In genomic region chr20:47282864-47283263, GRCh38 we compare ENCODE assay signal across 19 cellular contexts.
DNase-seq lines count a peak whose midpoint lies in the region; ATAC-seq and TF ChIP-seq lines count a peak whose summit lies in the region.
"Had no signal": no experiment of that assay in that cellular context is flagged by ENCODE, and none has a peak within 500 bp of the region (broad histone marks: within the 10 kb centered on the region; RNA-seq: fewer than 3 reads in every experiment).

No MANE protein-coding gene starts in this region.

- H3K56ac ChIP-seq in H9 (ENCODE audit: insufficient read length, low read depth, low read length): no peak overlapping the region

- H2BK12ac ChIP-seq in H9 (ENCODE audit: insufficient read length, low read depth, low read length): no peak overlapping the region

- no peak overlapping the region for H2AFZ ChIP-seq in H9 (ENCODE audit: low read length)
- H2AFZ ChIP-seq: GM23248 had no signal

- no peak overlapping the region for H2AK5ac ChIP-seq in H9 (ENCODE audit: insufficient read length, low read length)

- no peaks in the 10 kb centered on the region; the same call in 1 of the 2 replicates for H3K4me1 ChIP-seq in H9 (ENCODE audit: insufficient read depth, low read length)

- no peak for DNase-seq in activated naive CD4-positive, alpha-beta T cell (lab: John Stamatoyannopoulos, UW)
- DNase-seq in WTC11 (ENCODE audit: low spot score): no peak
- DNase-seq in sciatic nerve (ENCODE audit: low spot score): peak; percentile 9
- no peak for DNase-seq in GM03348 (ENCODE audit: low spot score)
- DNase-seq in H9: no peak
- DNase-seq in NCI-H1092 (lab: John Stamatoyannopoulos, UW): no peak
- DNase-seq: AML-193; Calu3; CD4-positive, alpha-beta T cell; DMS79 treated with DMSO at 0.1 percent for 48 hours; GF-D8; GM23248; HFFc6 had no signal

- TF ChIP-seq CTCF in WTC11 (IDR thresholded peaks at IDR 0.05) (no peak), H9 (conservative IDR thresholded peaks at IDR 0.05) (no peak)

- WGBS in H9 (ENCODE audit: extremely low coverage, insufficient read length, low lambda C conversion rate): no CpG with 5 or more reads among the region's 2 CpGs

- no peak overlapping the region for H2BK5ac ChIP-seq in H9 (ENCODE audit: insufficient read length, low read length)

- no peaks in the 10 kb centered on the region for H3K9me3 Mint-ChIP-seq in activated naive CD4-positive, alpha-beta T cell treated with anti-CD3 and anti-CD28 coated beads, Interleukin-2, amount 50 U/mL, for 24 hours
- H3K9me3 Mint-ChIP-seq in WTC11 (no peaks in the 10 kb centered on the region), H9 (no peaks in the 10 kb centered on the region)
- H3K9me3 Mint-ChIP-seq: CD4-positive, alpha-beta T cell; HFFc6; IgD-negative memory B cell had no signal

- H3K79me1 ChIP-seq in H9 (ENCODE audit: insufficient read depth, low read depth, low read length, poor library complexity, severe bottlenecking): peaks cover 2% of the 10 kb centered on the region

- no peaks in the 10 kb centered on the region for H4K20me1 ChIP-seq in H9 (ENCODE audit: control insufficient read depth, insufficient read depth, insufficient read length)

- no peaks in the 10 kb centered on the region for H3K9me3 ChIP-seq in H9 (ENCODE audit: control insufficient read depth, low read depth, low read length)
- H3K9me3 ChIP-seq: A549 had no signal

- no peak overlapping the region for H3K18ac ChIP-seq in H9 (ENCODE audit: insufficient read length, low read depth, low read length)

- no peak overlapping the region for H3K4ac ChIP-seq in H9 (ENCODE audit: low read depth, low read length)

- H3K79me2 ChIP-seq in H9 (ENCODE audit: insufficient read depth, low read length): no peaks in the 10 kb centered on the region

- no peaks in the 10 kb centered on the region for H3K27me3 Mint-ChIP-seq in activated naive CD4-positive, alpha-beta T cell treated with anti-CD3 and anti-CD28 coated beads, Interleukin-2, amount 50 U/mL, for 24 hours
- H3K27me3 Mint-ChIP-seq in WTC11 (ENCODE audit: low read depth) (no peaks in the 10 kb centered on the region), H9 (ENCODE audit: low read depth) (no peaks in the 10 kb centered on the region)
- H3K27me3 Mint-ChIP-seq: CD4-positive, alpha-beta T cell; IgD-negative memory B cell had no signal

- H2BK120ac ChIP-seq in H9 (ENCODE audit: low read depth, low read length, poor library complexity, severe bottlenecking): no peak overlapping the region

- H3T11ph ChIP-seq in H9 (ENCODE audit: low read length): no peak overlapping the region

- H3K27me3 ChIP-seq in H9 (ENCODE audit: insufficient read depth, low read length): no peaks in the 10 kb centered on the region

- H3K23ac ChIP-seq in H9 (ENCODE audit: insufficient read length, low read depth, low read length): no peak overlapping the region

- no peak overlapping the region for H3K27ac ChIP-seq in H9 (ENCODE audit: insufficient read length, low read depth, low read length)
- H3K27ac ChIP-seq: 22Rv1, C4-2B, GM23248 had no signal

- H3K4me2 ChIP-seq in H9 (ENCODE audit: insufficient read depth, insufficient read length, low read length): no peak overlapping the region
- H3K4me2 ChIP-seq: A549 had no signal

- no peak overlapping the region for H2BK15ac ChIP-seq in H9 (ENCODE audit: low read depth, low read length)

- no peaks in the 10 kb centered on the region for H3K23me2 ChIP-seq in H9 (ENCODE audit: insufficient read length, low read depth, low read length, poor library complexity, severe bottlenecking)

- intact Hi-C loops in sciatic nerve (cut with DNase I): no loop called here

- peak overlapping the region; percentile 4 for H3K27ac Mint-ChIP-seq in activated naive CD4-positive, alpha-beta T cell treated with anti-CD3 and anti-CD28 coated beads, Interleukin-2, amount 50 U/mL, for 24 hours
- H3K27ac Mint-ChIP-seq in WTC11: peak overlapping the region; percentile 22; the same call in 1 of the 2 replicates
- no peak overlapping the region for H3K27ac Mint-ChIP-seq in H9
- H3K27ac Mint-ChIP-seq: CD4-positive, alpha-beta T cell; HFFc6 had no signal

- peaks cover 2% of the 10 kb centered on the region for H3K36me3 Mint-ChIP-seq in activated naive CD4-positive, alpha-beta T cell treated with anti-CD3 and anti-CD28 coated beads, Interleukin-2, amount 50 U/mL, for 24 hours
- H3K36me3 Mint-ChIP-seq in WTC11: peaks cover 82% of the 10 kb centered on the region
- H3K36me3 Mint-ChIP-seq in H9 (ENCODE audit: insufficient read depth in 1 of 3, low read depth in 3 of 3): peaks cover 53 to 96% (median 93%) of the 10 kb centered on the region in 3 experiments; a peak in 6 of 7 replicates

- no peak overlapping the region for H4K5ac ChIP-seq in H9 (ENCODE audit: insufficient read length, low read depth, low read length)

- no peak overlapping the region for H3K14ac ChIP-seq in H9 (ENCODE audit: insufficient read depth, low read length)

- CTCF ChIA-PET in WTC11 (lab: Charles Lee): interaction anchor here (0.6 to 5.7 kb wide), 3 partner anchors 10 to 198 kb away, joined by 3 to 57 read pairs (median 13); no protein-coding TSS in a partner anchor

- ATAC-seq in WTC11 (no peak), sciatic nerve (no peak)
- ATAC-seq: A549, HCT116 had no signal

- no peak overlapping the region for H2BK20ac ChIP-seq in H9 (ENCODE audit: low read depth, low read length, poor library complexity, severe bottlenecking)

- POLR2A ChIA-PET in WTC11 (lab: Charles Lee): interaction anchor here (0.6 kb wide), 1 partner anchor 73 kb away, joined by 3 read pairs; no protein-coding TSS in a partner anchor

- no peak overlapping the region for H4K8ac ChIP-seq in H9 (replicated peaks; ENCODE audit: insufficient read length, low read depth, low read length)

- H3K4me1 Mint-ChIP-seq in activated naive CD4-positive, alpha-beta T cell treated with anti-CD3 and anti-CD28 coated beads, Interleukin-2, amount 50 U/mL, for 24 hours: no peaks in the 10 kb centered on the region
- H3K4me1 Mint-ChIP-seq in WTC11 (peaks cover 19% of the 10 kb centered on the region), H9 (peaks cover 7 to 14% of the 10 kb centered on the region in 2 experiments; a peak in 3 of 4 replicates)

- H3K9ac ChIP-seq in H9 (ENCODE audit: extremely low read depth, insufficient read length, low read length): no peak overlapping the region
- H3K9ac ChIP-seq: GM23248 had no signal

- H3K4me3 Mint-ChIP-seq in activated naive CD4-positive, alpha-beta T cell treated with anti-CD3 and anti-CD28 coated beads, Interleukin-2, amount 50 U/mL, for 24 hours: no peak overlapping the region
- no peak overlapping the region for H3K4me3 Mint-ChIP-seq in WTC11
- no peak overlapping the region; a peak in 1 of 5 replicates for H3K4me3 Mint-ChIP-seq in H9
- H3K4me3 Mint-ChIP-seq: CD4-positive, alpha-beta T cell; HFFc6; IgD-negative memory B cell had no signal

- no peak overlapping the region for H4K91ac ChIP-seq in H9 (ENCODE audit: insufficient read length, low read depth, low read length)

TF ChIP-seq in WTC11, 78 proteins besides CTCF, POLR2A, EP300 and RAD21:
- TF ChIP-seq ATF1 (CRISPR knock-in tag; IDR thresholded peaks at IDR 0.05) (no peak), MAX (CRISPR knock-in tag; IDR thresholded peaks at IDR 0.05) (no peak), RORB (CRISPR knock-in tag; IDR thresholded peaks at IDR 0.05) (no peak), ELF4 (CRISPR knock-in tag; IDR thresholded peaks at IDR 0.05; ENCODE audit: low read depth) (no peak)

Comparison
In these comparisons a context has a peak if more than half of its experiments do, and no peak if none do; other contexts are left out.
1. H3K27ac Mint-ChIP-seq: peak in activated naive CD4-positive, alpha-beta T cell treated with anti-CD3 and anti-CD28 coated beads, Interleukin-2, amount 50 U/mL, for 24 hours (single experiment) and WTC11 (single experiment); none in H9 (0 of 3).